In the genomic region with DNA sequence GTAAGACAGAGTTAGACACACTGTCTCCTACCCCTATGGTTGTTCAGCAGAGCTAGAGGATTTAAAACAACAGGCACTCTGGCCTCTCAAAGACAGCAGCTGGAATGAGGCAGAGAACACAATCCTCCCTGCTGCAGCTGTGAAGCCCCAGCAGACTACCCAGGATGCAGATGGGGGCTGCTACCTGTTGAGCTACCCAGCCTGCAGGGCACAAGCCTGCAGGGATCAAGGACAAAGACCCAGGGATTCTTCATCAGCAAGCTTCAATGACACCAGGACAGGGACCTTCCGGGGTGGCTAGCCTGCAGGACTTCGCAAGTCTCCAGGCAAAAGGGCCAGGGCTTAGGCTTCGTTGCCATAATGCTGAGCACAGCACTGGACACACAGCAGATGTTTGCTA, we compare ENCODE assay signal across 29 cellular contexts. TPM values are rescaled to one million over a fixed set of nuclear protein-coding genes. Genes with fewer than 3 reads are reported as not detected.
"Had no signal": no experiment of that assay in that cellular context is flagged by ENCODE, and none has a peak within 500 bp of the region (broad histone marks: within the 10 kb centered on the region; RNA-seq: fewer than 3 reads in every experiment).

No MANE protein-coding gene starts in this region.

- H3K4me2 ChIP-seq: hepatocyte, smooth muscle cell had no signal

- H2AFZ ChIP-seq: hepatocyte had no signal

- H3K4me1 ChIP-seq: colonic mucosa, foreskin keratinocyte, gastroesophageal sphincter, heart left ventricle, prostate gland, right atrium auricular region, testis, tibial artery had no signal

- H3K9me3 ChIP-seq: colonic mucosa, gastroesophageal sphincter, heart left ventricle, mucosa of descending colon, prostate gland, right atrium auricular region, testis, tibial artery had no signal

- DNase-seq: colonic mucosa; effector CD8-positive, alpha-beta T cell; endodermal cell; foreskin keratinocyte; heart left ventricle; kidney; mesenchymal stem cell; mucosa of descending colon; naive B cell; nucleus accumbens; stimulated activated CD4-positive, alpha-beta T cell treated with anti-CD3 and anti-CD28 coated beads, Interleukin-12 subunit alpha, Interleukin-12 subunit beta, amount 100 ng/mL, for 4 hours; stimulated activated CD4-positive, alpha-beta T cell treated with anti-CD3 and anti-CD28 coated beads, Interleukin-1b, Interleukin-23, amount 100 ng/mL, for 48 hours; stimulated activated CD4-positive, alpha-beta T cell treated with anti-CD3 and anti-CD28 coated beads, Interleukin-4, amount 100 ng/mL, for 24 hours; stimulated activated naive CD8-positive, alpha-beta T cell treated with anti-CD3 and anti-CD28 coated beads, Interleukin-15, Interleukin-2, amounts not matched to agents 100 U/mL and 50 U/mL, for 24 hours; substantia nigra; testis; tibial artery had no signal

- H3K36me3 ChIP-seq: colonic mucosa, gastroesophageal sphincter, heart left ventricle, prostate gland, right atrium auricular region, tibial artery had no signal

- H3K27me3 ChIP-seq: colonic mucosa, foreskin keratinocyte, hepatocyte, right atrium auricular region, testis had no signal

- H3K27ac ChIP-seq: colonic mucosa, epithelial cell of prostate, foreskin keratinocyte, gastroesophageal sphincter, heart left ventricle, hepatocyte, prostate gland, right atrium auricular region, testis, tibial artery had no signal

- H3K4me3 ChIP-seq: colonic mucosa, gastroesophageal sphincter, heart left ventricle, hepatocyte, mucosa of descending colon, prostate gland, right atrium auricular region, smooth muscle cell, testis, tibial artery had no signal

- H3K79me2 ChIP-seq: hepatocyte had no signal

- ATAC-seq: esophagus mucosa; foreskin keratinocyte; gastroesophageal sphincter; heart left ventricle; left lobe of liver; mucosa of descending colon; natural killer cell treated with Interleukin-12 subunit alpha and Interleukin-12 subunit beta and Interleukin-15 and Interleukin-18, amount 100 ng/mL, for 72 hours; sciatic nerve; stimulated activated memory B cell treated with anti-CD40 and anti-IgM and Interleukin-4, amounts not matched to agents 10 μg/mL and 1 μg/mL and 100 μg/mL, for 72 hours; stimulated activated naive CD8-positive, alpha-beta T cell treated with anti-CD3 and anti-CD28 coated beads, Interleukin-15, Interleukin-2, amounts not matched to agents 100 U/mL and 50 U/mL, for 24 hours had no signal

RNA-seq across cellular contexts. Expression of a gene that starts 27.2 kb away (rescaled TPM):
- total RNA-seq: lung microvascular endothelial cell had no signal
